ENCODE assay signal across 1 cellular context in the genomic region with DNA sequence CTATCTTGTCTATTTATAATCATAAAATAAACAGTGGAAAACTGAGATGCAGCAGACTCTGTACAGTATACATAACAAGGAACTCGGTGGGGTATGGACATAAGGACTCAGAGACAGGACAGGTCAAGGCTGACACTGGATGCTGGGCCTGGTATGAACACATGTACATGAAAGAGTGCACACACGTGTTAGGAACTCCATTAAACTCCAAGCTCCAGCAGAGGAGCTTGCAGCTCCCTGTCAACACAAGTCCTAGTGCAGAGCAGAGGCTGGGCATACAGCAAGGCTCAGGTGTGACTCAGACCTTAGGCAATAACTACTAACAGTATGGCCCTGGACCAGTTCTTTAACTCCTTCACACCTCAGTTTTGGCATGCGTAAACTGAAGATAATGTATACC.
TF ChIP-seq lines count a peak whose summit lies in the region.

No MANE protein-coding gene starts in this region.

TF ChIP-seq in A549, 52 proteins besides CTCF, POLR2A, EP300 and RAD21 (continued from another document):
- no peak for TF ChIP-seq TFCP2L1 (CRISPR knock-in tag; IDR thresholded peaks at IDR 0.05)
- no peak for TF ChIP-seq HOXB13 (CRISPR knock-in tag; IDR thresholded peaks at IDR 0.05; ENCODE audit: low read depth)
- no peak for TF ChIP-seq EHMT2 (IDR thresholded peaks at IDR 0.05; ENCODE audit: low read depth)
- TF ChIP-seq, protein P1, sequence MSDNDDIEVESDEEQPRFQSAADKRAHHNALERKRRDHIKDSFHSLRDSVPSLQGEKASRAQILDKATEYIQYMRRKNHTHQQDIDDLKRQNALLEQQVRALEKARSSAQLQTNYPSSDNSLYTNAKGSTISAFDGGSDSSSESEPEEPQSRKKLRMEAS (IDR thresholded peaks at IDR 0.05), result no peak
- TF ChIP-seq, protein P2, sequence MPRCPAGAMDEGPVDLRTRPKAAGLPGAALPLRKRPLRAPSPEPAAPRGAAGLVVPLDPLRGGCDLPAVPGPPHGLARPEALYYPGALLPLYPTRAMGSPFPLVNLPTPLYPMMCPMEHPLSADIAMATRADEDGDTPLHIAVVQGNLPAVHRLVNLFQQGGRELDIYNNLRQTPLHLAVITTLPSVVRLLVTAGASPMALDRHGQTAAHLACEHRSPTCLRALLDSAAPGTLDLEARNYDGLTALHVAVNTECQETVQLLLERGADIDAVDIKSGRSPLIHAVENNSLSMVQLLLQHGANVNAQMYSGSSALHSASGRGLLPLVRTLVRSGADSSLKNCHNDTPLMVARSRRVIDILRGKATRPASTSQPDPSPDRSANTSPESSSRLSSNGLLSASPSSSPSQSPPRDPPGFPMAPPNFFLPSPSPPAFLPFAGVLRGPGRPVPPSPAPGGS (IDR thresholded peaks at IDR 0.05), result no peak
- TF ChIP-seq ESRRA (IDR thresholded peaks at IDR 0.05; ENCODE audit: borderline replicate concordance, low read length), result no peak
- no peak for TF ChIP-seq FOSL2 (IDR thresholded peaks at IDR 0.05)
- TF ChIP-seq FOSL2 (CRISPR knock-in tag; IDR thresholded peaks at IDR 0.05), result no peak
- no peak for TF ChIP-seq RNF2 (IDR thresholded peaks at IDR 0.05; ENCODE audit: borderline replicate concordance, low read depth)
- no peak for TF ChIP-seq CHD4 (IDR thresholded peaks at IDR 0.05; ENCODE audit: borderline replicate concordance)
- no peak for TF ChIP-seq RARB (CRISPR knock-in tag; IDR thresholded peaks at IDR 0.05)
